In the genomic region with DNA sequence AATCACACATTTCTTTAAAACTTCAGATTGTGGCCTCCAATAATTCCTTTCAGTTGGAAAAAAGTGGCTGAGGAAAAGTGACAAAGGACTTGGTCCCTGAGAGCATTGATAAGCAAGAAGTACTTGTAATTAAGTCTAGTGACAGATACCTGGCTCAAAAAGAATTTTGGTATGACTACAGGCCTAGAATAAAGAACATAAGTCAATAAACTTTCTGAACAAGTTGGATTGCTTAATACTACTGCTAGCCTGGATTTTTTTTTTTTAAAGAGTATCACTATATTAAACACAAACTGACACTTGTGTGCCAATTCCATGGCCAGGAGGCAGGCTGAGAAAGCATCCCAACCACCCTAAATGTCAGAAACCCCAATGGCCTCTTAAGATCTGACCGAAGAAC, we compare ENCODE assay signal across 31 cellular contexts. TPM values are rescaled to one million over a fixed set of nuclear protein-coding genes. Genes with fewer than 3 reads are reported as not detected.
"Had no signal": no experiment of that assay in that cellular context is flagged by ENCODE, and none has a peak within 500 bp of the region (broad histone marks: within the 10 kb centered on the region; RNA-seq: fewer than 3 reads in every experiment).

No MANE protein-coding gene starts in this region.

- H3K9ac ChIP-seq: neural progenitor cell, parathyroid adenoma had no signal

- H3K27me3 ChIP-seq: neural progenitor cell, ovary, spleen, thyroid gland, tibial nerve, vagina had no signal

- H3K4me3 Mint-ChIP-seq: naive thymus-derived CD4-positive, alpha-beta T cell; natural killer cell; nephron; neural progenitor cell; stimulated activated memory B cell treated with anti-CD40 and anti-IgM and Interleukin-4, amounts not matched to agents 10 μg/mL and 1 μg/mL and 100 μg/mL, for 72 hours; stimulated activated naive CD8-positive, alpha-beta T cell treated with anti-CD3 and anti-CD28 coated beads, Interleukin-15, amount 100 ng/mL, for 72 hours; type B pancreatic cell had no signal

- H3K9me3 ChIP-seq: ovary, psoas muscle, spleen, thoracic aorta, thyroid gland, tibial nerve, vagina had no signal

- H3K36me3 Mint-ChIP-seq: naive thymus-derived CD4-positive, alpha-beta T cell; natural killer cell; neural progenitor cell; stimulated activated memory B cell treated with anti-CD40 and anti-IgM and Interleukin-4, amounts not matched to agents 10 μg/mL and 1 μg/mL and 100 μg/mL, for 72 hours; type B pancreatic cell had no signal

- H3K4me3 ChIP-seq: neural progenitor cell, ovary, psoas muscle, skin epidermis, smooth muscle cell, spleen, thoracic aorta, thyroid gland, tibial nerve, vagina had no signal

- ATAC-seq: naive thymus-derived CD4-positive, alpha-beta T cell; natural killer cell; psoas muscle; right cardiac atrium; sciatic nerve; stimulated activated memory B cell treated with anti-CD40 and anti-IgM and Interleukin-4, amounts not matched to agents 10 μg/mL and 1 μg/mL and 100 μg/mL, for 72 hours; stimulated activated naive CD8-positive, alpha-beta T cell treated with anti-CD3 and anti-CD28 coated beads, Interleukin-15, amount 100 ng/mL, for 72 hours; stimulated activated naive CD8-positive, alpha-beta T cell treated with anti-CD3 and anti-CD28 coated beads, Interleukin-15, Interleukin-2, amounts not matched to agents 100 U/mL and 50 U/mL, for 24 hours had no signal

- H3K27ac Mint-ChIP-seq: naive thymus-derived CD4-positive, alpha-beta T cell; natural killer cell; nephron; neural progenitor cell; progenitor cell of endocrine pancreas; stimulated activated memory B cell treated with anti-CD40 and anti-IgM and Interleukin-4, amounts not matched to agents 10 μg/mL and 1 μg/mL and 100 μg/mL, for 72 hours; stimulated activated naive CD8-positive, alpha-beta T cell treated with anti-CD3 and anti-CD28 coated beads, Interleukin-15, amount 100 ng/mL, for 72 hours; type B pancreatic cell had no signal

- H3K27ac ChIP-seq: neural progenitor cell, ovary, parathyroid adenoma, psoas muscle, skin epidermis, spleen, thoracic aorta, thyroid gland, tibial nerve, vagina had no signal

- H3K4me1 Mint-ChIP-seq: naive thymus-derived CD4-positive, alpha-beta T cell; natural killer cell; nephron; neural progenitor cell; stimulated activated memory B cell treated with anti-CD40 and anti-IgM and Interleukin-4, amounts not matched to agents 10 μg/mL and 1 μg/mL and 100 μg/mL, for 72 hours; stimulated activated naive CD8-positive, alpha-beta T cell treated with anti-CD3 and anti-CD28 coated beads, Interleukin-15, amount 100 ng/mL, for 72 hours had no signal

- H3K9me3 Mint-ChIP-seq: nephron, type B pancreatic cell had no signal

- FAIRE-seq: urothelium cell line had no signal

- H2AFZ ChIP-seq: neural progenitor cell, parathyroid adenoma had no signal

- H3K4me2 ChIP-seq: neural progenitor cell, smooth muscle cell had no signal

- DNase-seq: naive thymus-derived CD4-positive, alpha-beta T cell; natural killer cell; occipital lobe; ovary; posterior cingulate gyrus; psoas muscle; right cardiac atrium; spleen; stimulated activated CD4-positive, alpha-beta T cell treated with anti-CD3 and anti-CD28 coated beads, Interleukin-12 subunit alpha, Interleukin-12 subunit beta, amount 100 ng/mL, for 4 hours; stimulated activated CD4-positive, alpha-beta T cell treated with anti-CD3 and anti-CD28 coated beads, Interleukin-1b, Interleukin-23, amount 100 ng/mL, for 48 hours; stimulated activated CD4-positive, alpha-beta T cell treated with anti-CD3 and anti-CD28 coated beads, Interleukin-4, amount 100 ng/mL, for 1 hour; stimulated activated CD4-positive, alpha-beta T cell treated with anti-CD3 and anti-CD28 coated beads, Interleukin-4, amount 100 ng/mL, for 4 hours; stimulated activated CD8-positive, alpha-beta memory T cell treated with anti-CD3 and anti-CD28 coated beads, Interleukin-4, amount 100 ng/mL, for 48 hours; stimulated activated naive CD4-positive, alpha-beta T cell; stimulated activated naive CD8-positive, alpha-beta T cell treated with anti-CD3 and anti-CD28 coated beads, Interleukin-15, amount 100 ng/mL, for 72 hours; stimulated activated naive CD8-positive, alpha-beta T cell treated with anti-CD3 and anti-CD28 coated beads, Interleukin-15, Interleukin-2, amounts not matched to agents 100 U/mL and 50 U/mL, for 24 hours; substantia nigra; thyroid gland had no signal

- H3K79me2 ChIP-seq: parathyroid adenoma had no signal

- H3K36me3 ChIP-seq: neural progenitor cell, ovary, spleen, thoracic aorta, thyroid gland, tibial nerve, vagina had no signal

- H3K27me3 Mint-ChIP-seq: naive thymus-derived CD4-positive, alpha-beta T cell; progenitor cell of endocrine pancreas; stimulated activated memory B cell treated with anti-CD40 and anti-IgM and Interleukin-4, amounts not matched to agents 10 μg/mL and 1 μg/mL and 100 μg/mL, for 72 hours; stimulated activated naive CD8-positive, alpha-beta T cell treated with anti-CD3 and anti-CD28 coated beads, Interleukin-15, amount 100 ng/mL, for 72 hours; type B pancreatic cell had no signal

- H3K4me1 ChIP-seq: neural progenitor cell, parathyroid adenoma, psoas muscle, spleen, thyroid gland, tibial nerve, vagina had no signal

RNA-seq across cellular contexts. Expression of gene PDGFC, which starts 49.3 kb away (rescaled TPM):
- polyA plus RNA-seq: naive thymus-derived CD4-positive, alpha-beta T cell had no signal

RNA-seq across cellular contexts. Expression of gene GLRB, which starts 55.1 kb away (rescaled TPM):
- total RNA-seq: naive thymus-derived CD4-positive, alpha-beta T cell; natural killer cell; spleen had no signal
- polyA plus RNA-seq: naive thymus-derived CD4-positive, alpha-beta T cell had no signal
